ENCODE assay signal across 9 cellular contexts in genomic region chr5:9020996-9021395, GRCh38.
"Had no signal": no experiment of that assay in that cellular context is flagged by ENCODE, and none has a peak within 500 bp of the region (broad histone marks: within the 10 kb centered on the region; RNA-seq: fewer than 3 reads in every experiment).

No MANE protein-coding gene starts in this region.

- ATAC-seq: HCT116, K562 had no signal

- H3K9me3 ChIP-seq: HAP-1 had no signal

- H3K27ac Mint-ChIP-seq: HFFc6 had no signal

- H3K36me3 ChIP-seq: HAP-1 had no signal

- H2AFZ ChIP-seq: GM23248 had no signal

- H3K9ac ChIP-seq: GM23248 had no signal

- DNase-seq: GM23248, GOT3, H7, HFFc6, IMR-90 had no signal

- H3K4me3 ChIP-seq: GM23248, HAP-1, K562 had no signal

- H3K4me1 ChIP-seq: HAP-1 had no signal

- FAIRE-seq: K562 had no signal

- H3K27ac ChIP-seq: GM23248, HL-60 had no signal

- H3K4me3 Mint-ChIP-seq: HFFc6 had no signal
